ENCODE assay signal across 16 cellular contexts in the genomic region with DNA sequence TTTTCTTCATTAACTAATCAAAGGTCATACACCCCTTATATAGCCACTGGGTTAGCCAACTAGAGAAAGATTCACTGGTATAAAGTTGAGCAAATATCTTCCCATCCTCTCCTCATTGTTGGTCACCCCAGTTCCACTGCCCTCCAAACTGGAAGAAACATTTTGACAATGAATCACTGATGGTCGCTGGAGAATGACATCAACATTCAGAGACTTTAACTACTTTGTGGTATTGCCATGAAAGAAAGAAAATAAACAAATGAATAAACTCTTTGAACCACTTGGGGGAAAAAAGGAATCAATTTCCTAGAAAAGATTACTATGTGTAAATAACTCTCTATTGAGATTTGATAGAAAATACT. TPM values are rescaled to one million over a fixed set of nuclear protein-coding genes. Genes with fewer than 3 reads are reported as not detected.
DNase-seq lines count a peak whose midpoint lies in the region; ATAC-seq and TF ChIP-seq lines count a peak whose summit lies in the region.
"Had no signal": no experiment of that assay in that cellular context is flagged by ENCODE, and none has a peak within 500 bp of the region (broad histone marks: within the 10 kb centered on the region; RNA-seq: fewer than 3 reads in every experiment).

No MANE protein-coding gene starts in this region.

- peaks cover 1% of the 10 kb centered on the region; the same call in 1 of the 2 replicates for H3K36me3 ChIP-seq in IMR-90 (ENCODE audit: control insufficient read depth, insufficient read depth, low read length)
- H3K36me3 ChIP-seq in kidney epithelial cell (ENCODE audit: control insufficient read depth, insufficient read depth, low read length), result no peaks in the 10 kb centered on the region
- H3K36me3 ChIP-seq: BE2C, vagina had no signal

- no peak overlapping the region for H2BK120ac ChIP-seq in IMR-90 (ENCODE audit: low read depth, low read length)

- intact Hi-C loops in IMR-90 (cut with micrococcal nuclease) (no loop called here), head of caudate nucleus (cut with DNase I) (no loop called here)

- CTCF ChIA-PET in IMR-90 (lab: Yijun Ruan, JAX), result interaction anchor here (1.0 kb wide), 1 partner anchor 9 kb away, joined by 3 read pairs; no protein-coding TSS in a partner anchor

- no peak overlapping the region for H3K4ac ChIP-seq in IMR-90 (ENCODE audit: low read depth, low read length)

- H2AK9ac ChIP-seq in IMR-90 (replicated peaks; ENCODE audit: low read depth, low read length, poor library complexity), result no peak overlapping the region

- no peak for TF ChIP-seq RAD21 in IMR-90 (IDR thresholded peaks at IDR 0.05; ENCODE audit: low read length)

- TF ChIP-seq POLR2A in IMR-90 (IDR thresholded peaks at IDR 0.05; ENCODE audit: low read depth, low read length), result no peak

- H4K5ac ChIP-seq in IMR-90 (ENCODE audit: low read depth, low read length), result no peak overlapping the region

- peaks cover 27% of the 10 kb centered on the region for H4K20me1 ChIP-seq in IMR-90 (ENCODE audit: insufficient read depth, low read length)

- H2AK5ac ChIP-seq in IMR-90 (ENCODE audit: low read depth, low read length), result no peak overlapping the region

- no peaks in the 10 kb centered on the region for H3K9me3 ChIP-seq in IMR-90 (ENCODE audit: control insufficient read depth, insufficient read depth, low read length)
- H3K9me3 ChIP-seq: BE2C, HAP-1, vagina had no signal

- POLR2A ChIA-PET in IMR-90 (lab: Charles Lee; ENCODE audit: unreplicated experiment), result no interaction called here

- no peak overlapping the region; a peak in 1 of 4 replicates for H4K8ac ChIP-seq in IMR-90 (ENCODE audit: low read depth in 2 of 2, low read length in 2 of 2)

- ATAC-seq in IMR-90 (ENCODE audit: low read depth) (peak; percentile 73), HG03039 (IDR thresholded peaks at IDR 0.05; ENCODE audit: unreplicated experiment) (no peak)

- dilution Hi-C loops in IMR-90 (cut with HindIII; ENCODE audit: low sequenced_read_pairs, unreplicated experiment), result no loop called here

- H2BK5ac ChIP-seq in IMR-90 (ENCODE audit: low read depth, low read length, poor library complexity, severe bottlenecking), result peak overlapping the region; percentile 38

- no peak overlapping the region for H2AFZ ChIP-seq in IMR-90 (replicated peaks; ENCODE audit: low read length, poor library complexity)

- no peak overlapping the region for H3K27ac ChIP-seq in IMR-90 (ENCODE audit: insufficient read depth, low read length)
- H3K27ac ChIP-seq: vagina had no signal

- H2BK15ac ChIP-seq in IMR-90 (ENCODE audit: low read depth, low read length), result no peak overlapping the region

- no peak overlapping the region for H3K14ac ChIP-seq in IMR-90 (replicated peaks; ENCODE audit: low read depth, low read length)

- H3K4me1 ChIP-seq in IMR-90 (ENCODE audit: control insufficient read depth, insufficient read depth, low read length), result no peaks in the 10 kb centered on the region; the same call in 1 of the 2 replicates
- H3K4me1 ChIP-seq: BE2C, vagina had no signal

- H3K18ac ChIP-seq in IMR-90 (ENCODE audit: low read depth, low read length), result no peak overlapping the region

- H3K56ac ChIP-seq in IMR-90 (ENCODE audit: extremely low read depth, insufficient read depth, low read length), result no peak overlapping the region

- H3K27me3 ChIP-seq in IMR-90 (ENCODE audit: control insufficient read depth, insufficient read depth, low read length), result no peaks in the 10 kb centered on the region
- no peaks in the 10 kb centered on the region for H3K27me3 ChIP-seq in kidney epithelial cell (ENCODE audit: control insufficient read depth, insufficient read depth, low read length)
- H3K27me3 ChIP-seq: vagina had no signal

- DNase-seq in AG20443 (ENCODE audit: low spot score), result peak; percentile 51
- DNase-seq in IMR-90, result peak; percentile 85
- peak; percentile 78 for DNase-seq in astrocyte of the hippocampus (ENCODE audit: low read depth, low spot score)
- DNase-seq in kidney epithelial cell (ENCODE audit: low read depth), result peak; percentile 32
- DNase-seq in head of caudate nucleus, result no peak
- no peak for DNase-seq in activated gamma-delta T cell treated with Interleukin-2 at 50 U/mL for 16 hours
- DNase-seq in NCI-H526 treated with DMSO at 0.1 percent for 48 hours (lab: John Stamatoyannopoulos, UW), result no peak
- DNase-seq: activated T-cell treated with anti-CD3 and anti-CD28 coated beads, Interleukin-2, amount 50 U/mL, for 1 hour; BE2C; DND-41; KG1; NCI-H2081; SW 1271 had no signal

- 0 out of 2 replicates have a peak, but pooled peaks cover 6% of the 10 kb centered on the region for H3K9me1 ChIP-seq in IMR-90 (ENCODE audit: insufficient read depth, low read length)

- no peak overlapping the region for H2BK20ac ChIP-seq in IMR-90 (ENCODE audit: low read depth, low read length)

- H3K4me3 ChIP-seq in IMR-90 (ENCODE audit: insufficient read depth, low read depth, low read length), result no peak overlapping the region
- H3K4me3 ChIP-seq in kidney epithelial cell (ENCODE audit: low read depth, low read length), result no peak overlapping the region
- H3K4me3 ChIP-seq: HAP-1, vagina had no signal

- no peak for TF ChIP-seq CTCF in IMR-90 (conservative IDR thresholded peaks at IDR 0.05; ENCODE audit: low read depth, low read length)
- no peak for TF ChIP-seq CTCF in kidney epithelial cell (IDR thresholded peaks at IDR 0.05; ENCODE audit: insufficient read depth, low read length, poor library complexity, severe bottlenecking)

- H3K4me2 ChIP-seq in IMR-90 (ENCODE audit: low read depth, low read length), result no peak overlapping the region

- in situ Hi-C loops in IMR-90 (cut with MboI; ENCODE audit: low sequenced_read_pairs), result no loop called here

- H3K79me1 ChIP-seq in IMR-90 (ENCODE audit: low read depth in 1 of 2, low read length in 2 of 2), result peaks cover 9 to 67% of the 10 kb centered on the region in 2 experiments

- H3K9ac ChIP-seq in IMR-90 (ENCODE audit: low read depth, low read length), result no peak overlapping the region

- no CpG with 5 or more reads among the region's 1 CpG for WGBS in IMR-90 (ENCODE audit: extremely low coverage in 2 of 2, insufficient read length in 1 of 2), 2 experiments

- BruUV-seq in IMR-90 (replicated peaks; lab: Mats Ljungman, UMichigan), result no TSS peak

- H3K23ac ChIP-seq in IMR-90 (ENCODE audit: low read depth, low read length), result no peak overlapping the region

- H4K91ac ChIP-seq in IMR-90 (ENCODE audit: insufficient read depth, low read depth, low read length), result no peak overlapping the region

TF ChIP-seq in IMR-90, 13 proteins besides CTCF, POLR2A, EP300 and RAD21:
- TF ChIP-seq NFE2L2 (IDR thresholded peaks at IDR 0.05; ENCODE audit: low read depth, low read length), result no peak
- TF ChIP-seq FOS (IDR thresholded peaks at IDR 0.05; ENCODE audit: low read depth, low read length), result peak; percentile 53

RNA-seq across cellular contexts. Expression of a gene that starts 23.4 kb away (rescaled TPM):
- total RNA-seq in IMR-90 (2012; rRNA removed) (78.3 and 185 TPM in 2 replicates), kidney epithelial cell (20.7 and 29.9 TPM in 2 replicates)
- polyA plus RNA-seq in IMR-90 (2012; rRNA removed), result 42.9 and 44.1 TPM in 2 replicates
- polyA plus RNA-seq in IMR-90 (2012; cell fraction: cytosol; rRNA removed), result 16.8 and 23.7 TPM in 2 replicates
- polyA plus RNA-seq in IMR-90 (2012; cell fraction: nucleus; rRNA removed; ENCODE audit: low replicate concordance), result 4.9 and 30.2 TPM in 2 replicates

Comparison
In these comparisons a context has a peak if more than half of its experiments do, and no peak if none do; other contexts are left out.
1. DNase-seq: peak in AG20443 (single experiment), IMR-90 (single experiment), astrocyte of the hippocampus (single experiment) and kidney epithelial cell (single experiment); none in head of caudate nucleus (0 of 42), activated gamma-delta T cell treated with Interleukin-2 at 50 U/mL for 16 hours (single experiment) and NCI-H526 treated with DMSO at 0.1 percent for 48 hours (single experiment).